In genomic region chr12:103181366-103182152, GRCh38 we compare ENCODE assay signal across 16 cellular contexts.
DNase-seq lines count a peak whose midpoint lies in the region; ATAC-seq and TF ChIP-seq lines count a peak whose summit lies in the region.
"Had no signal": no experiment of that assay in that cellular context is flagged by ENCODE, and none has a peak within 500 bp of the region (broad histone marks: within the 10 kb centered on the region; RNA-seq: fewer than 3 reads in every experiment).

No MANE protein-coding gene starts in this region.

- peaks cover 18% of the 10 kb centered on the region for H3K4me1 ChIP-seq in OCI-LY3 (ENCODE audit: low read length)
- H3K4me1 ChIP-seq: upper lobe of right lung had no signal

- peak overlapping the region; percentile 32 for H3K9ac ChIP-seq in OCI-LY3 (ENCODE audit: low read length)

- no peaks in the 10 kb centered on the region for H3K27me3 ChIP-seq in OCI-LY3 (ENCODE audit: low read depth, low read length)
- H3K27me3 ChIP-seq: upper lobe of right lung had no signal

- intact Hi-C loops in activated T-helper 1 cell treated with anti-CD3 and anti-CD28 coated beads, Interleukin-12 subunit alpha, Interleukin-12 subunit beta, Interleukin-2, Interleukin-4 antibody, amounts not matched to agents 30 ng/mL and 10 ng/mL and 1 ng/mL, durations not matched to agents 14 hours and 24 hours and 36 hours (cut with micrococcal nuclease), result no loop called here

- no peaks in the 10 kb centered on the region for H3K27me3 Mint-ChIP-seq in activated T-helper 1 cell treated with anti-CD3 and anti-CD28 coated beads, Interleukin-12 subunit alpha, Interleukin-12 subunit beta, Interleukin-2, Interleukin-4 antibody, amounts not matched to agents 30 ng/mL and 10 ng/mL and 1 ng/mL, durations not matched to agents 14 hours and 24 hours and 36 hours (ENCODE audit: insufficient read depth)

- TF ChIP-seq CTCF in OCI-LY3 (IDR thresholded peaks at IDR 0.05; ENCODE audit: low read depth, low read length), result peak; percentile 43

- H3K36me3 Mint-ChIP-seq in activated T-helper 1 cell treated with anti-CD3 and anti-CD28 coated beads, Interleukin-12 subunit alpha, Interleukin-12 subunit beta, Interleukin-2, Interleukin-4 antibody, amounts not matched to agents 30 ng/mL and 10 ng/mL and 1 ng/mL, durations not matched to agents 14 hours and 24 hours and 36 hours (ENCODE audit: low read depth), result no peaks in the 10 kb centered on the region
- H3K36me3 Mint-ChIP-seq: activated naive CD8-positive, alpha-beta T cell treated with anti-CD3 and anti-CD28 coated beads, Interleukin-2, amount 10 ng/mL, durations not matched to agents 7 days and 5 days had no signal

- no peaks in the 10 kb centered on the region for H3K4me1 Mint-ChIP-seq in activated T-helper 1 cell treated with anti-CD3 and anti-CD28 coated beads, Interleukin-12 subunit alpha, Interleukin-12 subunit beta, Interleukin-2, Interleukin-4 antibody, amounts not matched to agents 30 ng/mL and 10 ng/mL and 1 ng/mL, durations not matched to agents 14 hours and 24 hours and 36 hours (ENCODE audit: low read depth)
- H3K4me1 Mint-ChIP-seq: activated naive CD8-positive, alpha-beta T cell treated with anti-CD3 and anti-CD28 coated beads, Interleukin-2, amount 10 ng/mL, durations not matched to agents 7 days and 5 days had no signal

- no peak overlapping the region for H3K27ac Mint-ChIP-seq in activated T-helper 1 cell treated with anti-CD3 and anti-CD28 coated beads, Interleukin-12 subunit alpha, Interleukin-12 subunit beta, Interleukin-2, Interleukin-4 antibody, amounts not matched to agents 30 ng/mL and 10 ng/mL and 1 ng/mL, durations not matched to agents 14 hours and 24 hours and 36 hours
- H3K27ac Mint-ChIP-seq: activated naive CD8-positive, alpha-beta T cell treated with anti-CD3 and anti-CD28 coated beads, Interleukin-2, amount 10 ng/mL, durations not matched to agents 7 days and 5 days had no signal

- H3K9me3 Mint-ChIP-seq in activated T-helper 1 cell treated with anti-CD3 and anti-CD28 coated beads, Interleukin-12 subunit alpha, Interleukin-12 subunit beta, Interleukin-2, Interleukin-4 antibody, amounts not matched to agents 30 ng/mL and 10 ng/mL and 1 ng/mL, durations not matched to agents 14 hours and 24 hours and 36 hours, result no peaks in the 10 kb centered on the region

- peak overlapping the region; percentile 57 for H3K27ac ChIP-seq in OCI-LY3 (ENCODE audit: low read length)
- H3K27ac ChIP-seq: SK-N-MC, upper lobe of right lung had no signal

- ATAC-seq in GM18861 (IDR thresholded peaks at IDR 0.05; ENCODE audit: unreplicated experiment) (peak; percentile 94), GM21423 (IDR thresholded peaks at IDR 0.05; ENCODE audit: unreplicated experiment) (peak; percentile 93), HG03064 (IDR thresholded peaks at IDR 0.05; ENCODE audit: low read depth, unreplicated experiment) (peak; percentile 81)
- ATAC-seq: K562, upper lobe of right lung had no signal

- H3K36me3 ChIP-seq in OCI-LY3 (replicated peaks; ENCODE audit: low read depth, low read length), result no peaks in the 10 kb centered on the region
- H3K36me3 ChIP-seq: upper lobe of right lung had no signal

- no peak for DNase-seq in activated T-helper 1 cell treated with anti-CD3 and anti-CD28 coated beads, Interleukin-12 subunit alpha, Interleukin-12 subunit beta, Interleukin-2, Interleukin-4 antibody, amounts not matched to agents 30 ng/mL and 10 ng/mL and 1 ng/mL, durations not matched to agents 14 hours and 24 hours and 36 hours (ENCODE audit: low spot score)
- DNase-seq in activated CD4-positive, alpha-beta T cell treated with anti-CD3 and anti-CD28 coated beads for 4 hours, result no peak
- DNase-seq in NCI-H446 (lab: John Stamatoyannopoulos, UW) (no peak), DMS 273 treated with DMSO at 0.1 percent for 48 hours (lab: John Stamatoyannopoulos, UW) (no peak)
- DNase-seq: activated CD4-positive, alpha-beta T cell treated with anti-CD3 and anti-CD28 coated beads, Interleukin-2, amount 50 U/mL, for 48 hours; activated naive CD8-positive, alpha-beta T cell treated with anti-CD3 and anti-CD28 coated beads, Interleukin-2, amount 10 ng/mL, durations not matched to agents 7 days and 5 days; head of caudate nucleus; NCI-H226; upper lobe of right lung had no signal

- H3K79me2 ChIP-seq in OCI-LY3 (ENCODE audit: low read length), result no peaks in the 10 kb centered on the region

- no peaks in the 10 kb centered on the region for H4K20me1 ChIP-seq in OCI-LY3 (ENCODE audit: insufficient read depth, low read length)

- H3K4me3 ChIP-seq in OCI-LY3 (ENCODE audit: low read length), result no peak overlapping the region
- H3K4me3 ChIP-seq: K562, lung, SK-N-MC, upper lobe of right lung had no signal

- H3K4me2 ChIP-seq in OCI-LY3 (ENCODE audit: low read length), result peak overlapping the region; percentile 53

- H2AFZ ChIP-seq in OCI-LY3 (ENCODE audit: low read depth, low read length), result no peak overlapping the region

- no peak overlapping the region for H3K4me3 Mint-ChIP-seq in activated T-helper 1 cell treated with anti-CD3 and anti-CD28 coated beads, Interleukin-12 subunit alpha, Interleukin-12 subunit beta, Interleukin-2, Interleukin-4 antibody, amounts not matched to agents 30 ng/mL and 10 ng/mL and 1 ng/mL, durations not matched to agents 14 hours and 24 hours and 36 hours
- H3K4me3 Mint-ChIP-seq: activated naive CD8-positive, alpha-beta T cell treated with anti-CD3 and anti-CD28 coated beads, Interleukin-2, amount 10 ng/mL, durations not matched to agents 7 days and 5 days had no signal

- H3K9me3 ChIP-seq in OCI-LY3 (ENCODE audit: insufficient read depth, low read length), result peaks cover 14% of the 10 kb centered on the region
- H3K9me3 ChIP-seq: upper lobe of right lung had no signal
